ENCODE assay signal across 28 cellular contexts in genomic region chr6:23086100-23086499, GRCh38.
"Had no signal": no experiment of that assay in that cellular context is flagged by ENCODE, and none has a peak within 500 bp of the region (broad histone marks: within the 10 kb centered on the region; RNA-seq: fewer than 3 reads in every experiment).

No MANE protein-coding gene starts in this region.

- H3K27ac Mint-ChIP-seq: naive thymus-derived CD8-positive, alpha-beta T cell; nephron; stimulated activated effector memory CD8-positive, alpha-beta T cell treated with anti-CD3 and anti-CD28 coated beads, Interleukin-12 subunit alpha, Interleukin-12 subunit beta, amount 100 ng/mL, for 72 hours; stimulated activated naive CD8-positive, alpha-beta T cell treated with anti-CD3 and anti-CD28 coated beads, Interleukin-15, Interleukin-2, amounts not matched to agents 100 ng/mL and 50 ng/mL, for 24 hours had no signal

- H3K9me3 ChIP-seq: left ventricle myocardium inferior, pancreas, prostate gland, sigmoid colon, suprapubic skin, thoracic aorta, tibial artery, upper lobe of right lung had no signal

- FAIRE-seq: islet of Langerhans, kidney, pancreas, small intestine, urothelium cell line had no signal

- H3K27ac ChIP-seq: left ventricle myocardium inferior, pancreas, prostate gland, sigmoid colon, spleen, suprapubic skin, thoracic aorta, tibial artery, upper lobe of right lung had no signal

- H3K36me3 ChIP-seq: left ventricle myocardium inferior, pancreas, prostate gland, sigmoid colon, spleen, suprapubic skin, thoracic aorta, tibial artery, upper lobe of right lung had no signal

- H3K27me3 ChIP-seq: pancreas, sigmoid colon, spleen, suprapubic skin, tibial artery, upper lobe of right lung had no signal

- H3K4me1 ChIP-seq: left ventricle myocardium inferior, pancreas, prostate gland, sigmoid colon, spleen, suprapubic skin, tibial artery, upper lobe of right lung had no signal

- H3K36me3 Mint-ChIP-seq: naive thymus-derived CD8-positive, alpha-beta T cell; stimulated activated effector memory CD8-positive, alpha-beta T cell treated with anti-CD3 and anti-CD28 coated beads, Interleukin-12 subunit alpha, Interleukin-12 subunit beta, amount 100 ng/mL, for 72 hours had no signal

- H3K4me1 Mint-ChIP-seq: naive thymus-derived CD8-positive, alpha-beta T cell; nephron; stimulated activated effector memory CD8-positive, alpha-beta T cell treated with anti-CD3 and anti-CD28 coated beads, Interleukin-12 subunit alpha, Interleukin-12 subunit beta, amount 100 ng/mL, for 72 hours had no signal

- H3K27me3 Mint-ChIP-seq: naive thymus-derived CD8-positive, alpha-beta T cell; stimulated activated naive CD8-positive, alpha-beta T cell treated with anti-CD3 and anti-CD28 coated beads, Interleukin-15, Interleukin-2, amounts not matched to agents 100 ng/mL and 50 ng/mL, for 24 hours had no signal

- ATAC-seq: left colon; naive thymus-derived CD8-positive, alpha-beta T cell; pancreas; right cardiac atrium; stimulated activated effector memory CD8-positive, alpha-beta T cell treated with anti-CD3 and anti-CD28 coated beads, Interleukin-12 subunit alpha, Interleukin-12 subunit beta, amount 100 ng/mL, for 72 hours; upper lobe of right lung had no signal

- H3K4me3 ChIP-seq: left ventricle myocardium inferior, lung, pancreas, prostate gland, sigmoid colon, spleen, suprapubic skin, thoracic aorta, tibial artery, upper lobe of right lung had no signal

- H3K4me3 Mint-ChIP-seq: naive thymus-derived CD8-positive, alpha-beta T cell; nephron; neural crest cell; stimulated activated effector memory CD8-positive, alpha-beta T cell treated with anti-CD3 and anti-CD28 coated beads, Interleukin-12 subunit alpha, Interleukin-12 subunit beta, amount 100 ng/mL, for 72 hours; stimulated activated naive CD8-positive, alpha-beta T cell treated with anti-CD3 and anti-CD28 coated beads, Interleukin-15, Interleukin-2, amounts not matched to agents 100 ng/mL and 50 ng/mL, for 24 hours had no signal

- H3K9me3 Mint-ChIP-seq: stimulated activated naive CD8-positive, alpha-beta T cell treated with anti-CD3 and anti-CD28 coated beads, Interleukin-15, Interleukin-2, amounts not matched to agents 100 ng/mL and 50 ng/mL, for 24 hours had no signal

- DNase-seq: hippocampal formation; kidney; left colon; left ventricle myocardium inferior; naive thymus-derived CD8-positive, alpha-beta T cell; nucleus accumbens; pancreas; posterior cingulate gyrus; retina; right cardiac atrium; sigmoid colon; small intestine; spleen; stimulated activated CD4-positive, alpha-beta T cell treated with anti-CD3 and anti-CD28 coated beads, Interleukin-4, amount 100 ng/mL, for 24 hours; stimulated activated naive CD4-positive, alpha-beta T cell; tibial artery; trophoblast cell; upper lobe of right lung had no signal
